28 cellular contexts compared by ENCODE assay signal in genomic region chr1:169812131-169812530, GRCh38.
"Had no signal": no experiment of that assay in that cellular context is flagged by ENCODE, and none has a peak within 500 bp of the region (broad histone marks: within the 10 kb centered on the region; RNA-seq: fewer than 3 reads in every experiment).

No MANE protein-coding gene starts in this region.

- H3K9me3 ChIP-seq: Peyer's patch, SJSA1, SK-N-SH had no signal

- ATAC-seq: activated CD8-positive, alpha-beta memory T cell treated with anti-CD3 and anti-CD28 coated beads, Interleukin-2, amount 10 ng/mL, durations not matched to agents 7 days and 5 days; activated naive CD8-positive, alpha-beta T cell treated with anti-CD3 and anti-CD28 coated beads, Interleukin-2, amount 50 U/mL, for 24 hours had no signal

- DNase-seq: activated CD4-positive, alpha-beta memory T cell treated with anti-CD3 and anti-CD28 coated beads, Interleukin-2, amount 10 ng/mL, durations not matched to agents 7 days and 5 days; activated CD4-positive, alpha-beta T cell treated with anti-CD3 and anti-CD28 coated beads for 1 hour; activated CD4-positive, alpha-beta T cell treated with anti-CD3 and anti-CD28 coated beads for 48 hours; activated CD4-positive, CD25-positive, alpha-beta regulatory T cell; activated CD8-positive, alpha-beta memory T cell treated with anti-CD3 and anti-CD28 coated beads for 24 hours; activated CD8-positive, alpha-beta memory T cell treated with anti-CD3 and anti-CD28 coated beads, Interleukin-2, amount 10 ng/mL, durations not matched to agents 7 days and 5 days; activated CD8-positive, alpha-beta memory T cell treated with anti-CD3 and anti-CD28 coated beads, Interleukin-2, amount 50 U/mL, for 48 hours; activated effector memory CD4-positive, alpha-beta T cell treated with Interleukin-2 at 50 U/mL for 16 hours; activated naive CD4-positive, alpha-beta T cell treated with anti-CD3 and anti-CD28 coated beads, Interleukin-2, amount 10 ng/mL, durations not matched to agents 7 days and 5 days; activated naive CD8-positive, alpha-beta T cell treated with anti-CD3 and anti-CD28 coated beads, Interleukin-2, amount 50 U/mL, for 24 hours; activated T-cell treated with anti-CD3 and anti-CD28 coated beads, Interleukin-2, amount 50 U/mL, for 48 hours; aorta; brain microvascular endothelial cell; NCI-H1105; NCI-H1436; NCI-H1694; NCI-H1930; NCI-H2081 treated with DMSO at 0.1 percent for 48 hours; NCI-H226; NCI-H446 treated with DMSO at 0.1 percent for 48 hours; NCI-H524; Peyer's patch; RPMI8226; SHP77 treated with DMSO at 0.1 percent for 48 hours; SK-N-SH; WERI-Rb-1 had no signal

- H3K27ac ChIP-seq: brain microvascular endothelial cell, cardiac muscle cell, Peyer's patch, SJSA1, WERI-Rb-1 had no signal

- H3K4me3 ChIP-seq: cardiac muscle cell, Peyer's patch, SJSA1 had no signal

- H3K36me3 ChIP-seq: brain microvascular endothelial cell, cardiac muscle cell, Peyer's patch, WERI-Rb-1 had no signal

- H3K4me1 ChIP-seq: Peyer's patch, SJSA1 had no signal

- H3K27me3 ChIP-seq: brain microvascular endothelial cell, cardiac muscle cell, Peyer's patch, SJSA1 had no signal
